Comparison of ENCODE assay signal across 9 cellular contexts in genomic region chr21:35529141-35529863, GRCh38.
DNase-seq lines count a peak whose midpoint lies in the region; ATAC-seq and TF ChIP-seq lines count a peak whose summit lies in the region.
"Had no signal": no experiment of that assay in that cellular context is flagged by ENCODE, and none has a peak within 500 bp of the region (broad histone marks: within the 10 kb centered on the region; RNA-seq: fewer than 3 reads in every experiment).

No MANE protein-coding gene starts in this region.

- H3K36me3 Mint-ChIP-seq in activated naive CD8-positive, alpha-beta T cell treated with anti-CD3 and anti-CD28 coated beads, Interleukin-2, amount 50 U/mL, for 24 hours (ENCODE audit: low read depth), result no peaks in the 10 kb centered on the region

- peaks cover 47% of the 10 kb centered on the region for H3K4me1 Mint-ChIP-seq in activated naive CD8-positive, alpha-beta T cell treated with anti-CD3 and anti-CD28 coated beads, Interleukin-2, amount 50 U/mL, for 24 hours

- no peak for TF ChIP-seq CTCF in GM12865 (IDR thresholded peaks at IDR 0.05; ENCODE audit: insufficient read depth, low read depth, low read length, missing control alignments)

- peak; percentile 46 for ATAC-seq in HG03280 (IDR thresholded peaks at IDR 0.05; ENCODE audit: unreplicated experiment)
- no peak for ATAC-seq in activated naive CD8-positive, alpha-beta T cell treated with anti-CD3 and anti-CD28 coated beads, Interleukin-2, amount 50 U/mL, for 24 hours

- peak overlapping the region; percentile 57 for H3K4me3 ChIP-seq in GM12865 (ENCODE audit: low read depth, low read length)
- H3K4me3 ChIP-seq: lung had no signal

- peak; percentile 43 for DNase-seq in GM12865 (ENCODE audit: low read depth)
- DNase-seq in activated naive CD8-positive, alpha-beta T cell treated with anti-CD3 and anti-CD28 coated beads, Interleukin-2, amount 50 U/mL, for 24 hours, result no peak
- peak; percentile 24 for DNase-seq in medulla oblongata (ENCODE audit: extremely low spot score)
- DNase-seq in stimulated activated CD4-positive, alpha-beta T cell treated with anti-CD3 and anti-CD28 coated beads, Interleukin-4, amount 100 ng/mL, for 1 hour, result no peak
- no peak for DNase-seq in stimulated activated CD4-positive, alpha-beta T cell treated with anti-CD3 and anti-CD28 coated beads, Interleukin-4, amount 100 ng/mL, for 24 hours
- no peak for DNase-seq in D341Med (ENCODE audit: low spot score)
- DNase-seq in NCI-H1436 (lab: John Stamatoyannopoulos, UW), result no peak

- H3K4me3 Mint-ChIP-seq in activated naive CD8-positive, alpha-beta T cell treated with anti-CD3 and anti-CD28 coated beads, Interleukin-2, amount 50 U/mL, for 24 hours, result peak overlapping the region; percentile 78

- H3K27me3 Mint-ChIP-seq in activated naive CD8-positive, alpha-beta T cell treated with anti-CD3 and anti-CD28 coated beads, Interleukin-2, amount 50 U/mL, for 24 hours, result peaks cover 2% of the 10 kb centered on the region

- peak overlapping the region; percentile 68 for H3K27ac Mint-ChIP-seq in activated naive CD8-positive, alpha-beta T cell treated with anti-CD3 and anti-CD28 coated beads, Interleukin-2, amount 50 U/mL, for 24 hours

- H3K9me3 Mint-ChIP-seq in activated naive CD8-positive, alpha-beta T cell treated with anti-CD3 and anti-CD28 coated beads, Interleukin-2, amount 50 U/mL, for 24 hours, result peaks cover 4% of the 10 kb centered on the region

Comparison
In these comparisons a context has a peak if more than half of its experiments do, and no peak if none do; other contexts are left out.
1. DNase-seq: peak in GM12865 (single experiment) and medulla oblongata (single experiment); none in activated naive CD8-positive, alpha-beta T cell treated with anti-CD3 and anti-CD28 coated beads, Interleukin-2, amount 50 U/mL, for 24 hours (single experiment), stimulated activated CD4-positive, alpha-beta T cell treated with anti-CD3 and anti-CD28 coated beads, Interleukin-4, amount 100 ng/mL, for 1 hour (single experiment), stimulated activated CD4-positive, alpha-beta T cell treated with anti-CD3 and anti-CD28 coated beads, Interleukin-4, amount 100 ng/mL, for 24 hours (single experiment), D341Med (single experiment) and NCI-H1436 (single experiment).